ENCODE assay signal across 14 cellular contexts in genomic region chr17:64090144-64090543, GRCh38.
"Had no signal": no experiment of that assay in that cellular context is flagged by ENCODE, and none has a peak within 500 bp of the region (broad histone marks: within the 10 kb centered on the region; RNA-seq: fewer than 3 reads in every experiment).

No MANE protein-coding gene starts in this region.

- H3K36me3 ChIP-seq: ascending aorta, gastrocnemius medialis had no signal

- H3K4me3 Mint-ChIP-seq: activated CD4-positive, alpha-beta T cell treated with anti-CD3 and anti-CD28 coated beads, Interleukin-2, amount 10 ng/mL, durations not matched to agents 7 days and 5 days; activated naive CD8-positive, alpha-beta T cell treated with anti-CD3 and anti-CD28 coated beads, Interleukin-2, amount 10 ng/mL, durations not matched to agents 7 days and 5 days; nephron progenitor cell; WTC11 had no signal

- H3K27me3 Mint-ChIP-seq: activated CD4-positive, alpha-beta T cell treated with anti-CD3 and anti-CD28 coated beads, Interleukin-2, amount 10 ng/mL, durations not matched to agents 7 days and 5 days; activated naive CD8-positive, alpha-beta T cell treated with anti-CD3 and anti-CD28 coated beads, Interleukin-2, amount 10 ng/mL, durations not matched to agents 7 days and 5 days had no signal

- H3K9me3 ChIP-seq: ascending aorta, gastrocnemius medialis, heart right ventricle, testis had no signal

- H3K27me3 ChIP-seq: ascending aorta, gastrocnemius medialis, heart right ventricle, testis had no signal

- H3K27ac Mint-ChIP-seq: activated naive CD8-positive, alpha-beta T cell treated with anti-CD3 and anti-CD28 coated beads, Interleukin-2, amount 10 ng/mL, durations not matched to agents 7 days and 5 days; nephron progenitor cell; WTC11 had no signal

- H3K36me3 Mint-ChIP-seq: WTC11 had no signal

- H3K9me3 Mint-ChIP-seq: activated CD4-positive, alpha-beta T cell treated with anti-CD3 and anti-CD28 coated beads, Interleukin-2, amount 10 ng/mL, durations not matched to agents 7 days and 5 days; activated naive CD8-positive, alpha-beta T cell treated with anti-CD3 and anti-CD28 coated beads, Interleukin-2, amount 10 ng/mL, durations not matched to agents 7 days and 5 days; nephron progenitor cell; WTC11 had no signal

- H3K27ac ChIP-seq: ascending aorta, gastrocnemius medialis, heart right ventricle, testis had no signal

- H3K4me3 ChIP-seq: ascending aorta, gastrocnemius medialis, heart right ventricle, testis had no signal

- ATAC-seq: gastrocnemius medialis; heart right ventricle; left lobe of liver; stimulated activated naive CD8-positive, alpha-beta T cell treated with anti-CD3 and anti-CD28 coated beads, Interleukin-15, Interleukin-2, amounts not matched to agents 100 U/mL and 50 U/mL, for 24 hours; WTC11 had no signal

- DNase-seq: activated CD4-positive, alpha-beta T cell treated with anti-CD3 and anti-CD28 coated beads, Interleukin-2, amount 10 ng/mL, durations not matched to agents 7 days and 5 days; activated CD8-positive, alpha-beta memory T cell treated with anti-CD3 and anti-CD28 coated beads, Interleukin-2, amount 50 U/mL, for 4 hours; activated effector memory CD4-positive, alpha-beta T cell treated with Interleukin-2 at 50 U/mL for 16 hours; activated naive CD8-positive, alpha-beta T cell treated with anti-CD3 and anti-CD28 coated beads, Interleukin-2, amount 10 ng/mL, durations not matched to agents 7 days and 5 days; gastrocnemius medialis; heart right ventricle; nephron progenitor cell; stimulated activated CD4-positive, alpha-beta T cell treated with anti-CD3 and anti-CD28 coated beads, Interleukin-12 subunit alpha, Interleukin-12 subunit beta, amount 100 ng/mL, for 4 hours; stimulated activated CD4-positive, alpha-beta T cell treated with anti-CD3 and anti-CD28 coated beads, Interleukin-2, amount 100 ng/mL, for 48 hours; stimulated activated naive CD8-positive, alpha-beta T cell treated with anti-CD3 and anti-CD28 coated beads, Interleukin-15, Interleukin-2, amounts not matched to agents 100 U/mL and 50 U/mL, for 24 hours; testis had no signal
